11 cellular contexts compared by ENCODE assay signal in genomic region chr5:72507360-72508238, GRCh38. TPM values are rescaled to one million over a fixed set of nuclear protein-coding genes. Genes with fewer than 3 reads are reported as not detected.
DNase-seq lines count a peak whose midpoint lies in the region; ATAC-seq and TF ChIP-seq lines count a peak whose summit lies in the region.
"Had no signal": no experiment of that assay in that cellular context is flagged by ENCODE, and none has a peak within 500 bp of the region (broad histone marks: within the 10 kb centered on the region; RNA-seq: fewer than 3 reads in every experiment).

ZNF366 (minus strand) TSS chr5:72507410; CDS start chr5:72461496, 45,914 bp downstream.

- H3K9me3 ChIP-seq in Karpas-422 (ENCODE audit: low read length) (no peaks in the 10 kb centered on the region), stomach smooth muscle (ENCODE audit: control insufficient read depth in 2 of 2, low read length in 2 of 2) (no peaks in the 10 kb centered on the region)

- H3K27ac ChIP-seq in Karpas-422 (ENCODE audit: low read length) (no peak within 1 kb of the TSS), caudate nucleus (ENCODE audit: low read depth, low read length) (peak within 1 kb of the TSS; percentile 11), stomach smooth muscle (ENCODE audit: low read length) (peak within 1 kb of the TSS; percentile 6)

- H3K79me2 ChIP-seq in Karpas-422 (ENCODE audit: low read length): no peaks in the 10 kb centered on the region

- no peak for TF ChIP-seq CTCF in natural killer cell (IDR thresholded peaks at IDR 0.05)

- H2AFZ ChIP-seq in Karpas-422 (ENCODE audit: low read length): peak within 1 kb of the TSS; percentile 50; the same call in 1 of the 2 replicates

- DNase-seq in Karpas-422 (no peak), caudate nucleus (lab: John Stamatoyannopoulos, UW) (no peak), mesenteric fat pad (ENCODE audit: low spot score) (no peak), natural killer cell (no peak), G401 (ENCODE audit: low spot score) (no peak)
- DNase-seq in activated effector memory CD4-positive, alpha-beta T cell treated with anti-CD3 and anti-CD28 coated beads, Interleukin-2, amount 50 U/mL, for 16 hours: no peak
- DNase-seq: activated CD4-positive, alpha-beta T cell treated with anti-CD3 and anti-CD28 coated beads, Interleukin-2, amount 50 U/mL, for 1 hour; activated naive CD4-positive, alpha-beta T cell treated with anti-CD3 and anti-CD28 coated beads, Interleukin-2, amount 50 U/mL, for 16 hours; T-helper 1 cell had no signal

- H3K9ac ChIP-seq in Karpas-422 (ENCODE audit: low read length) (no peak within 1 kb of the TSS), stomach smooth muscle (ENCODE audit: low read length in 2 of 2) (no peak within 1 kb of the TSS)

- intact Hi-C loops in natural killer cell (cut with micrococcal nuclease): no loop called here

- H3K27me3 ChIP-seq in Karpas-422 (ENCODE audit: low read length) (0 out of 2 replicates have a peak, but pooled peaks cover 3% of the 10 kb centered on the region), stomach smooth muscle (ENCODE audit: control insufficient read depth in 1 of 2, insufficient read depth in 2 of 2, low read length in 2 of 2) (no peaks in the 10 kb centered on the region)

- ATAC-seq in natural killer cell: no peak
- no peak for ATAC-seq in GM19467 (IDR thresholded peaks at IDR 0.05; ENCODE audit: unreplicated experiment)

- H3K4me1 ChIP-seq in Karpas-422 (ENCODE audit: low read length) (peaks cover 4% of the 10 kb centered on the region; the same call in 1 of the 2 replicates), stomach smooth muscle (ENCODE audit: control insufficient read depth, insufficient read depth, low read length) (peaks cover 21% of the 10 kb centered on the region)

- in situ Hi-C loops in G401 (cut with HindIII; ENCODE audit: low sequenced_read_pairs): no loop called here

- no peak within 1 kb of the TSS for H3K4me2 ChIP-seq in Karpas-422 (ENCODE audit: low read depth, low read length, poor library complexity, severe bottlenecking)

- H3K27me3 Mint-ChIP-seq in natural killer cell (ENCODE audit: low read depth in 2 of 2): peaks cover 10 to 18% of the 10 kb centered on the region in 2 donors

- H3K4me3 ChIP-seq in Karpas-422 (ENCODE audit: low read length) (no peak within 1 kb of the TSS), stomach smooth muscle (ENCODE audit: low read length in 2 of 2) (peak within 1 kb of the TSS in 1 of 2 donors; percentile 40)

- H3K27ac Mint-ChIP-seq in natural killer cell: no peak within 1 kb of the TSS

- H3K36me3 ChIP-seq in Karpas-422 (ENCODE audit: insufficient read depth, low read length) (no peaks in the 10 kb centered on the region), stomach smooth muscle (ENCODE audit: control insufficient read depth in 2 of 2, insufficient read depth in 2 of 2, low read length in 2 of 2) (no peaks in the 10 kb centered on the region)

- no peaks in the 10 kb centered on the region for H3K9me2 ChIP-seq in Karpas-422 (replicated peaks; ENCODE audit: insufficient read depth, low read length)

- no peak within 1 kb of the TSS for H3K4me3 Mint-ChIP-seq in natural killer cell

- no peaks in the 10 kb centered on the region for H3K4me1 Mint-ChIP-seq in natural killer cell

- no peaks in the 10 kb centered on the region for H3K36me3 Mint-ChIP-seq in natural killer cell

- no peaks in the 10 kb centered on the region for H4K20me1 ChIP-seq in Karpas-422 (ENCODE audit: insufficient read depth, low read depth, low read length)

- no peaks in the 10 kb centered on the region for H3K9me3 Mint-ChIP-seq in natural killer cell

RNA-seq across cellular contexts. Expression of gene ZNF366, which starts in this region (rescaled TPM):
- total RNA-seq in Karpas-422 (2014; rRNA removed; shearing (Covaris generic); ENCODE audit: low replicate concordance): not detected in 2 replicates
- total RNA-seq in mesenteric fat pad (13.8 TPM), natural killer cell (under 1 TPM in 1 of 3 donors, not detected in 2; 0.54 TPM)
- not detected in 2 replicates for total RNA-seq in G401 (2014; rRNA removed; shearing (Covaris generic))
